8 cellular contexts compared by ENCODE assay signal in genomic region chr16:57042157-57043111, GRCh38. TPM values are rescaled to one million over a fixed set of nuclear protein-coding genes. Genes with fewer than 3 reads are reported as not detected.
DNase-seq lines count a peak whose midpoint lies in the region; ATAC-seq and TF ChIP-seq lines count a peak whose summit lies in the region.

No MANE protein-coding gene starts in this region.

- H3K9me3 Mint-ChIP-seq in natural killer cell: peaks cover 2 to 3% of the 10 kb centered on the region in 2 donors
- peaks cover 11% of the 10 kb centered on the region for H3K9me3 Mint-ChIP-seq in Caco-2 (ENCODE audit: unreplicated experiment)

- no peaks in the 10 kb centered on the region for H3K9me2 ChIP-seq in Karpas-422 (replicated peaks; ENCODE audit: insufficient read depth, low read length)

- intact Hi-C loops in natural killer cell (cut with micrococcal nuclease) (loop anchor here (1.0 to 5.0 kb wide), 3 partner anchors 28 to 180 kb away; no protein-coding TSS in a partner anchor), Caco-2 (cut with micrococcal nuclease; ENCODE audit: unreplicated experiment) (no loop called here)

- H3K4me1 Mint-ChIP-seq in natural killer cell (peaks cover 64 to 67% of the 10 kb centered on the region in 2 donors), Caco-2 (ENCODE audit: low read depth, unreplicated experiment) (no peaks in the 10 kb centered on the region)

- peak overlapping the region; percentile 96 for H3K27ac ChIP-seq in BLaER1
- H3K27ac ChIP-seq in Karpas-422 (ENCODE audit: low read length): peak overlapping the region; percentile 99

- H3K36me3 Mint-ChIP-seq in natural killer cell (peaks cover 8% of the 10 kb centered on the region), Caco-2 (ENCODE audit: insufficient read depth, unreplicated experiment) (no peaks in the 10 kb centered on the region)

- peaks cover 96% of the 10 kb centered on the region for H3K4me1 ChIP-seq in BLaER1
- H3K4me1 ChIP-seq in Karpas-422 (ENCODE audit: low read length): peaks cover 88% of the 10 kb centered on the region
- no peaks in the 10 kb centered on the region for H3K4me1 ChIP-seq in Caco-2

- POLR2A ChIA-PET in Caco-2 (lab: Charles Lee): no interaction called here

- H3K27ac Mint-ChIP-seq in natural killer cell (peak overlapping the region; percentile 93 to 96), Caco-2 (ENCODE audit: unreplicated experiment) (no peak overlapping the region)

- H3K27me3 Mint-ChIP-seq in natural killer cell (ENCODE audit: low read depth in 2 of 2): no peaks in the 10 kb centered on the region
- H3K27me3 Mint-ChIP-seq in Caco-2 (ENCODE audit: insufficient read depth, unreplicated experiment): peaks cover 4% of the 10 kb centered on the region

- H3K36me3 ChIP-seq in BLaER1 (peaks cover 18% of the 10 kb centered on the region), Karpas-422 (ENCODE audit: insufficient read depth, low read length) (peaks cover 2% of the 10 kb centered on the region; the same call in 1 of the 2 replicates), Caco-2 (ENCODE audit: control insufficient read depth, insufficient read depth, low read length) (no peaks in the 10 kb centered on the region)

- peaks cover 7% of the 10 kb centered on the region for H3K79me2 ChIP-seq in Karpas-422 (ENCODE audit: low read length)

- H4K20me1 ChIP-seq in BLaER1 (no peaks in the 10 kb centered on the region), Karpas-422 (ENCODE audit: insufficient read depth, low read depth, low read length) (no peaks in the 10 kb centered on the region)

- H3K4me3 Mint-ChIP-seq in natural killer cell: peak overlapping the region; percentile 83
- no peak overlapping the region for H3K4me3 Mint-ChIP-seq in Caco-2 (ENCODE audit: unreplicated experiment)

- H3K4me2 ChIP-seq in BLaER1 (peak overlapping the region; percentile 98), Karpas-422 (ENCODE audit: low read depth, low read length, poor library complexity, severe bottlenecking) (peak overlapping the region; percentile 93)

- no peaks in the 10 kb centered on the region for H3K9me3 ChIP-seq in BLaER1
- H3K9me3 ChIP-seq in Karpas-422 (ENCODE audit: low read length): no peaks in the 10 kb centered on the region
- H3K9me3 ChIP-seq in Caco-2: no peaks in the 10 kb centered on the region

- no TSS peak for BruUV-seq in Caco-2 (replicated peaks; lab: Mats Ljungman, UMichigan)

- ATAC-seq in GM21423 (IDR thresholded peaks at IDR 0.05; ENCODE audit: unreplicated experiment) (peak; percentile 66), natural killer cell (peak; percentile 73 to 79 (median 77))

- no peak overlapping the region for H2AFZ ChIP-seq in Karpas-422 (ENCODE audit: low read length)

- H3K4me3 ChIP-seq in BLaER1 (peak overlapping the region; percentile 67), Karpas-422 (ENCODE audit: low read length) (peak overlapping the region; percentile 62), Caco-2 (ENCODE audit: low read depth, low read length) (no peak overlapping the region)

- H3K9ac ChIP-seq in BLaER1 (peak overlapping the region; percentile 86), Karpas-422 (ENCODE audit: low read length) (peak overlapping the region; percentile 91)

- H3K27me3 ChIP-seq in BLaER1: no peaks in the 10 kb centered on the region
- H3K27me3 ChIP-seq in Karpas-422 (ENCODE audit: low read length): no peaks in the 10 kb centered on the region
- H3K27me3 ChIP-seq in Caco-2 (replicated peaks; ENCODE audit: control insufficient read depth, insufficient read depth, low read length): no peaks in the 10 kb centered on the region

- DNase-seq in Karpas-422 (peak; percentile 96), activated T-cell treated with anti-CD3 and anti-CD28 coated beads for 48 hours (ENCODE audit: low read depth) (peak; percentile 76), natural killer cell (peak; percentile 76), SW 1271 (lab: John Stamatoyannopoulos, UW) (no peak), NCI-H345 (lab: John Stamatoyannopoulos, UW) (no peak), Caco-2 (no peak)

- CTCF ChIA-PET in Caco-2 (lab: Charles Lee): no interaction called here

- no peak for TF ChIP-seq CTCF in natural killer cell (IDR thresholded peaks at IDR 0.05)
- no peak for TF ChIP-seq CTCF in Caco-2 (IDR thresholded peaks at IDR 0.05; ENCODE audit: insufficient read depth in 1 of 2, low read depth in 1 of 2, low read length in 1 of 2, severe bottlenecking in 1 of 2, unreplicated experiment in 1 of 2)

RNA-seq across cellular contexts. Expression of gene CPNE2, which starts 49.9 kb away (rescaled TPM):
- total RNA-seq in Karpas-422 (2014; rRNA removed; shearing (Covaris generic); ENCODE audit: low replicate concordance): 4.6 and 5.1 TPM in 2 replicates
- total RNA-seq in natural killer cell: 1 to 10 TPM; 2.0 to 2.6 (median 2.4) TPM
- total RNA-seq in Caco-2 (2022): 37.7 and 46.3 TPM in 2 replicates

RNA-seq across cellular contexts. Expression of gene NLRC5, which starts 53.1 kb away (rescaled TPM):
- total RNA-seq in Karpas-422 (2014; rRNA removed; shearing (Covaris generic); ENCODE audit: low replicate concordance): 103 and 116 TPM in 2 replicates
- total RNA-seq in natural killer cell (100 to 1,000 TPM; 320 to 563 (median 535) TPM), Caco-2 (2022) (1.6 and 1.9 TPM in 2 replicates)

Comparison
In these comparisons a context has a peak if more than half of its experiments do, and no peak if none do; other contexts are left out.
1. DNase-seq: peak in Karpas-422 (single experiment), activated T-cell treated with anti-CD3 and anti-CD28 coated beads for 48 hours (single experiment) and natural killer cell (single experiment); none in SW 1271 (0 of 2), NCI-H345 (single experiment) and Caco-2 (0 of 2).
2. RNA of gene NLRC5, which starts 53.1 kb away (total RNA-seq): 320 to 563 TPM in natural killer cell and 103 to 116 TPM in Karpas-422; 1.6 to 1.9 TPM in Caco-2; every median in the first group is over 10 times any median in the second.